Comparison of ENCODE assay signal across 16 cellular contexts in the genomic region with DNA sequence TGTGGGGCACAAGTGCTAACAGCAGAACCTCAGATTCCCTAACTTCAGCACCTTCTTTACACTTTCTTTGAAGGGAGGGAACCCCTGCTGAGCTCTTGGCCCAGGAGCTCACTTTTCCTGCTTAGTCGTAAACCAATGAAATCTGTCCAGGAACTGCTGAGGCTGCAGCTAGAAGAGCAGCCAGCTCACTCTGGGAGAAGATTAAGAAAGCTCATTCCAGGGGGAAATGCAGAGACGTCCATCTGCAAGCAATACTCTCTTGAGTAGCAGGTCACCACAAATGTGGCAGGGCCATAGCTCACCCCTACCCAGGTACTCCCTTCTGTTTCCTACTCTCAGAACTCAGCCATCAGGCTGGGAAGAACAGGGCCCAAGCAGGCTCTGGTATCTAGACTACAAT.
DNase-seq lines count a peak whose midpoint lies in the region; ATAC-seq and TF ChIP-seq lines count a peak whose summit lies in the region.
"Had no signal": no experiment of that assay in that cellular context is flagged by ENCODE, and none has a peak within 500 bp of the region (broad histone marks: within the 10 kb centered on the region; RNA-seq: fewer than 3 reads in every experiment).

No MANE protein-coding gene starts in this region.

- no peak overlapping the region for H3K9ac ChIP-seq in parathyroid adenoma

- TF ChIP-seq CTCF in parathyroid adenoma (IDR thresholded peaks at IDR 0.05) = no peak

- H3K27ac Mint-ChIP-seq in activated naive CD4-positive, alpha-beta T cell treated with anti-CD3 and anti-CD28 coated beads, Interleukin-2, amount 50 U/mL, for 72 hours = no peak overlapping the region
- H3K27ac Mint-ChIP-seq: immature natural killer cell had no signal

- H3K36me3 Mint-ChIP-seq in activated naive CD4-positive, alpha-beta T cell treated with anti-CD3 and anti-CD28 coated beads, Interleukin-2, amount 50 U/mL, for 72 hours = no peaks in the 10 kb centered on the region
- H3K36me3 Mint-ChIP-seq: immature natural killer cell had no signal

- H3K27ac ChIP-seq in cingulate gyrus (ENCODE audit: low read depth, low read length) = peak overlapping the region; percentile 21
- no peak overlapping the region for H3K27ac ChIP-seq in parathyroid adenoma
- H3K27ac ChIP-seq: A549, epithelial cell of prostate, RWPE1, VCaP had no signal

- H2AFZ ChIP-seq in parathyroid adenoma = peak overlapping the region; percentile 58

- peaks cover 6% of the 10 kb centered on the region for H3K4me1 ChIP-seq in parathyroid adenoma
- H3K4me1 ChIP-seq: A549 had no signal

- no peaks in the 10 kb centered on the region for H3K79me2 ChIP-seq in parathyroid adenoma

- no peak overlapping the region for H3K4me2 ChIP-seq in parathyroid adenoma (ENCODE audit: low read length)
- H3K4me2 ChIP-seq: A549 had no signal

- no peaks in the 10 kb centered on the region for H3K27me3 ChIP-seq in MG63
- no peaks in the 10 kb centered on the region for H3K27me3 ChIP-seq in parathyroid adenoma (ENCODE audit: control insufficient read depth, insufficient read depth, low read length)

- H3K36me3 ChIP-seq in MG63 = no peaks in the 10 kb centered on the region
- H3K36me3 ChIP-seq in parathyroid adenoma (ENCODE audit: control insufficient read depth, insufficient read depth, low read length) = no peaks in the 10 kb centered on the region

- no peak overlapping the region for H3K4me3 ChIP-seq in MG63
- H3K4me3 ChIP-seq in parathyroid adenoma (ENCODE audit: low read depth, low read length) = no peak overlapping the region
- H3K4me3 ChIP-seq: A549 had no signal

- ATAC-seq in HG03159 (IDR thresholded peaks at IDR 0.05; ENCODE audit: unreplicated experiment) = no peak
- ATAC-seq in HG02884 (IDR thresholded peaks at IDR 0.05; ENCODE audit: unreplicated experiment) = no peak
- no peak for ATAC-seq in activated naive CD4-positive, alpha-beta T cell treated with anti-CD3 and anti-CD28 coated beads, Interleukin-2, amount 50 U/mL, for 72 hours
- ATAC-seq: A549 had no signal

- H3K9me3 ChIP-seq in MG63 (no peaks in the 10 kb centered on the region), parathyroid adenoma (ENCODE audit: control insufficient read depth, low read length) (no peaks in the 10 kb centered on the region)
- H3K9me3 ChIP-seq: A549 had no signal

- DNase-seq in NCI-H2196 (lab: John Stamatoyannopoulos, UW; ENCODE audit: unreplicated experiment) = peak; percentile 11
- no peak for DNase-seq in NCI-H2196 treated with DMSO at 0.1 percent for 48 hours (lab: John Stamatoyannopoulos, UW; ENCODE audit: unreplicated experiment)
- peak; percentile 72 for DNase-seq in MG63
- DNase-seq in activated naive CD4-positive, alpha-beta T cell treated with anti-CD3 and anti-CD28 coated beads, Interleukin-2, amount 50 U/mL, for 72 hours (ENCODE audit: low spot score in 2 of 2) = no peak
- DNase-seq: DMS53, immature natural killer cell, NCI-H2081, trophoblast cell had no signal

- no peaks in the 10 kb centered on the region for H3K9me3 Mint-ChIP-seq in activated naive CD4-positive, alpha-beta T cell treated with anti-CD3 and anti-CD28 coated beads, Interleukin-2, amount 50 U/mL, for 72 hours
- H3K9me3 Mint-ChIP-seq: immature natural killer cell had no signal

Comparison
In these comparisons a context has a peak if more than half of its experiments do, and no peak if none do; other contexts are left out.
1. DNase-seq: peak in NCI-H2196 (single experiment) and MG63 (single experiment); none in NCI-H2196 treated with DMSO at 0.1 percent for 48 hours (single experiment) and activated naive CD4-positive, alpha-beta T cell treated with anti-CD3 and anti-CD28 coated beads, Interleukin-2, amount 50 U/mL, for 72 hours (0 of 2).